In the genomic region with DNA sequence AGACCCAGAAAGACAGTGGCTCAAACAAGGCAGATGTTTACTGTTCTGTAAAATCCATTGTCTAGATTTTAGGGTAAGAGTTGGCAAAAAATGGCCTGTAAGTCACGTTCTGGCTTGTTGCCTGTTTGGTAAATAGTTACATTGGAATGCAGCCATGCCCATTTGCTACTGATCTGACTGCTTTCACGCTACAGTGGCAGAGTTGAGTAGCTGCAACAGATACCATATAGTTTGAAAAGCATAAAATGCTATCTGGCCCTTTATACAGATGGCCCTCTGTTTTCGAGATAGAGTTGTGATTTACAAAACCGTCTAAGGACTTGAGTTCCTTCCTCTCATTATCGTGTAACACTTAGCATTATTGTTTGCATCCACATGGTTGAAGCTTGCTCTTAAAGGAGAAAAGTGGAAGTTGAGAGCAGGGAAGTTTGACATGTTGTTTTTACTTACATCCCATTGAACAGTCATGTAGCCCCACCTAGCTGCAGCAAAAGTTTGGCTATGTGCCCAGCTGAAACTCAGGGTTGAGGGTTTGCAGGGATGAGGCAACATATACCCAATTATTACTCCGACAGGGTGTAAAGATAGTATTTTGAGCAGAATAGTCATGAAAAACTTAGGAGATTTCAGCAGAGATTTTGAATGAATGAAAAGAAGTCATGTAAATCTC, we compare ENCODE assay signal across 9 cellular contexts. TPM values are rescaled to one million over a fixed set of nuclear protein-coding genes. Genes with fewer than 3 reads are reported as not detected.
A peak's percentile ranks its signal among the peaks of the same experiment; 100 is the strongest.
DNase-seq lines count a peak whose midpoint lies in the region; ATAC-seq and TF ChIP-seq lines count a peak whose summit lies in the region.
"Had no signal": no experiment of that assay in that cellular context is flagged by ENCODE, and none has a peak within 500 bp of the region (broad histone marks: within the 10 kb centered on the region; RNA-seq: fewer than 3 reads in every experiment).

No MANE protein-coding gene starts in this region.

- no peak overlapping the region for H3K4ac ChIP-seq in mesendoderm (ENCODE audit: low read depth, low read length)

- H3K4me3 Mint-ChIP-seq in CD14-positive monocyte, result peak overlapping the region in 1 of 2 donors; percentile 55

- H3K23ac ChIP-seq in mesendoderm (ENCODE audit: low read length), result no peak overlapping the region

- no peak overlapping the region for H3K4me2 ChIP-seq in mesendoderm (ENCODE audit: low read length)

- H2BK15ac ChIP-seq in mesendoderm (replicated peaks; ENCODE audit: low read depth), result no peak overlapping the region

- no peak overlapping the region for H3K27ac ChIP-seq in mesendoderm (ENCODE audit: low read depth, low read length)
- H3K27ac ChIP-seq: tibial artery had no signal

- H3K79me1 ChIP-seq in mesendoderm (ENCODE audit: low read length), result no peaks in the 10 kb centered on the region

- H4K5ac ChIP-seq in mesendoderm (ENCODE audit: low read length), result no peak overlapping the region

- peak overlapping the region; percentile 81 for H4K8ac ChIP-seq in mesendoderm (ENCODE audit: low read depth, low read length)

- no peak overlapping the region for H3K9ac ChIP-seq in mesendoderm (ENCODE audit: low read length)

- no peak overlapping the region for H2AK5ac ChIP-seq in mesendoderm (ENCODE audit: low read length)

- H3K36me3 Mint-ChIP-seq in CD14-positive monocyte, result peaks cover 17 to 20% of the 10 kb centered on the region in 2 donors

- no peaks in the 10 kb centered on the region for H3K27me3 Mint-ChIP-seq in CD14-positive monocyte (ENCODE audit: low read depth in 3 of 3)

- no peak overlapping the region for H3K56ac ChIP-seq in mesendoderm (ENCODE audit: low read length)

- DNase-seq in CD14-positive monocyte (ENCODE audit: low spot score) (peak; percentile 85), NCI-H748 treated with DMSO at 0.1 percent for 48 hours (lab: John Stamatoyannopoulos, UW) (peak; percentile 95), dermis blood vessel endothelial cell (peak; percentile 91), mesendoderm (peak; percentile 47)
- DNase-seq in effector CD4-positive, alpha-beta T cell, result no peak

- H3K18ac ChIP-seq in mesendoderm (ENCODE audit: low read length), result no peak overlapping the region

- peaks cover 19% of the 10 kb centered on the region for H3K4me1 Mint-ChIP-seq in CD14-positive monocyte

- H3K27ac Mint-ChIP-seq in CD14-positive monocyte, result peak overlapping the region; percentile 54 to 77 (median 71)

- no peaks in the 10 kb centered on the region for H3K27me3 ChIP-seq in mesendoderm (ENCODE audit: insufficient read depth, low read length, poor library complexity)
- H3K27me3 ChIP-seq: tibial artery had no signal

- no CpG with 5 or more reads among the region's 6 CpGs for WGBS in mesendoderm (ENCODE audit: extremely low coverage, insufficient coverage, low lambda C conversion rate)

- no peaks in the 10 kb centered on the region for H3K79me2 ChIP-seq in mesendoderm (ENCODE audit: control insufficient read depth, insufficient read depth, low read length)

- H3K4me3 ChIP-seq in mesendoderm (ENCODE audit: low read length), result no peak overlapping the region
- H3K4me3 ChIP-seq: tibial artery had no signal

- peaks cover 3% of the 10 kb centered on the region for H3K36me3 ChIP-seq in mesendoderm (ENCODE audit: control insufficient read depth, insufficient read depth, low read length)

- H2BK120ac ChIP-seq in mesendoderm (ENCODE audit: low read depth, low read length), result no peak overlapping the region

- peak; percentile 60 for ATAC-seq in HG02885 (IDR thresholded peaks at IDR 0.05; ENCODE audit: poor library complexity, unreplicated experiment)
- ATAC-seq in GM21447 (IDR thresholded peaks at IDR 0.05; ENCODE audit: unreplicated experiment), result no peak
- ATAC-seq in GM21390 (IDR thresholded peaks at IDR 0.05; ENCODE audit: unreplicated experiment), result no peak

- intact Hi-C loops in CD14-positive monocyte (cut with micrococcal nuclease), result loop anchor here (5.0 to 10.0 kb wide), 2 partner anchors 234 to 236 kb away; no protein-coding TSS in a partner anchor

- H2BK5ac ChIP-seq in mesendoderm (ENCODE audit: low read length), result no peak overlapping the region

- no peaks in the 10 kb centered on the region for H3K9me3 Mint-ChIP-seq in CD14-positive monocyte

- no peaks in the 10 kb centered on the region for H3K4me1 ChIP-seq in mesendoderm (ENCODE audit: control insufficient read depth, low read depth, low read length)

- peak; percentile 74 for TF ChIP-seq CTCF in CD14-positive monocyte (IDR thresholded peaks at IDR 0.05)

RNA-seq across cellular contexts. Expression of a gene that starts 11.3 kb away (rescaled TPM):
- 10 to 100 TPM; 44.9 to 64.1 TPM for polyA plus RNA-seq in CD14-positive monocyte
- total RNA-seq in dermis blood vessel endothelial cell, result 74.2 and 74.7 TPM in 2 replicates
- 99.3 TPM for polyA plus RNA-seq in mesendoderm (2013, experiment 1 of 2)
- polyA plus RNA-seq in mesendoderm (2013, experiment 2 of 2), result 96.9 TPM

RNA-seq across cellular contexts. Expression of a gene that starts 51.9 kb away (rescaled TPM):
- 10 to 100 TPM in 1 of 2 donors, 1 to 10 TPM in 1; 5.6 to 12.1 TPM for polyA plus RNA-seq in CD14-positive monocyte
- 18.9 and 39.7 TPM in 2 replicates for total RNA-seq in dermis blood vessel endothelial cell
- 48.3 TPM for polyA plus RNA-seq in mesendoderm (2013, experiment 1 of 2)
- 52.1 TPM for polyA plus RNA-seq in mesendoderm (2013, experiment 2 of 2)
